In genomic region chr13:61111529-61111928, GRCh38 we compare ENCODE assay signal across 8 cellular contexts.
"Had no signal": no experiment of that assay in that cellular context is flagged by ENCODE, and none has a peak within 500 bp of the region (broad histone marks: within the 10 kb centered on the region; RNA-seq: fewer than 3 reads in every experiment).

No MANE protein-coding gene starts in this region.

- H3K27ac Mint-ChIP-seq: HFFc6 had no signal

- H3K4me3 ChIP-seq: GM23248, HAP-1, K562 had no signal

- H2AFZ ChIP-seq: GM23248 had no signal

- H3K9ac ChIP-seq: GM23248 had no signal

- H3K4me1 ChIP-seq: HAP-1 had no signal

- H3K27ac ChIP-seq: GM23248 had no signal

- ATAC-seq: HCT116, K562 had no signal

- H3K9me3 ChIP-seq: HAP-1 had no signal

- H3K4me3 Mint-ChIP-seq: HFFc6 had no signal

- DNase-seq: GM23248, H7, HFFc6, IMR-90, KG1 had no signal

- H3K36me3 ChIP-seq: HAP-1 had no signal
